In the genomic region with DNA sequence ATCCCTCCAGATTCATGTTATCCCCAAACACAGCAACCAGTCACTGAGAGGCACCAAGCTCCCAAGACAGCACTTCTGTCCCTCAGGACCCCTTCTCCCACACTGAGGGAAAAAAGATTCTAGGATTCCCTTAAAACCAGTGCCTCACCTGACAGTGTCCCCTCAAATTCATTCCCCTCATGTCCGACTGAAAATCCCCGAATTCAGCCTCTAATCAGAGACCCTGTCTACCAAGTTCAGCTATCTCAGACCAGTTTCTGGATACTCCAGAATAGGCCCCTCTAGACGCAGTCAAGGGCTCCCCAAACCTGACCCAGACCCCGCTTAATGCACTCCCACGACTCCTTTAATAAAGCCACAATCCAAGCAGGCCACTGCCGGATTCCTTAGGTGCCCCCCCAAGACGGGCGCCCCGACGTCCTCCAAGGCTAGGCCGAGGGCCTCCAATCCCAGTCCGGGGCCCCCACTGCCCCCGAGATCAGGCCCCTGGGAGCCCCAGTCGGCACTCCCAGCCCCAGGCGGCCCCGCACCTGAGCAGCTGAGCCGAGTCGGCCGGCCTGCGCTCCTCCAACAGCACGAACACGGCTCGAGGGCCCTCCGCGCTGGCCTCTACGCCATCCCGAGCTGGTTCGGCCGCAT, we compare ENCODE assay signal across 1 cellular context.
TF ChIP-seq lines count a peak whose summit lies in the region.

No MANE protein-coding gene starts in this region.

TF ChIP-seq in WTC11, 78 proteins besides CTCF, POLR2A, EP300 and RAD21 (continued from another document):
- TF ChIP-seq, protein P1, sequence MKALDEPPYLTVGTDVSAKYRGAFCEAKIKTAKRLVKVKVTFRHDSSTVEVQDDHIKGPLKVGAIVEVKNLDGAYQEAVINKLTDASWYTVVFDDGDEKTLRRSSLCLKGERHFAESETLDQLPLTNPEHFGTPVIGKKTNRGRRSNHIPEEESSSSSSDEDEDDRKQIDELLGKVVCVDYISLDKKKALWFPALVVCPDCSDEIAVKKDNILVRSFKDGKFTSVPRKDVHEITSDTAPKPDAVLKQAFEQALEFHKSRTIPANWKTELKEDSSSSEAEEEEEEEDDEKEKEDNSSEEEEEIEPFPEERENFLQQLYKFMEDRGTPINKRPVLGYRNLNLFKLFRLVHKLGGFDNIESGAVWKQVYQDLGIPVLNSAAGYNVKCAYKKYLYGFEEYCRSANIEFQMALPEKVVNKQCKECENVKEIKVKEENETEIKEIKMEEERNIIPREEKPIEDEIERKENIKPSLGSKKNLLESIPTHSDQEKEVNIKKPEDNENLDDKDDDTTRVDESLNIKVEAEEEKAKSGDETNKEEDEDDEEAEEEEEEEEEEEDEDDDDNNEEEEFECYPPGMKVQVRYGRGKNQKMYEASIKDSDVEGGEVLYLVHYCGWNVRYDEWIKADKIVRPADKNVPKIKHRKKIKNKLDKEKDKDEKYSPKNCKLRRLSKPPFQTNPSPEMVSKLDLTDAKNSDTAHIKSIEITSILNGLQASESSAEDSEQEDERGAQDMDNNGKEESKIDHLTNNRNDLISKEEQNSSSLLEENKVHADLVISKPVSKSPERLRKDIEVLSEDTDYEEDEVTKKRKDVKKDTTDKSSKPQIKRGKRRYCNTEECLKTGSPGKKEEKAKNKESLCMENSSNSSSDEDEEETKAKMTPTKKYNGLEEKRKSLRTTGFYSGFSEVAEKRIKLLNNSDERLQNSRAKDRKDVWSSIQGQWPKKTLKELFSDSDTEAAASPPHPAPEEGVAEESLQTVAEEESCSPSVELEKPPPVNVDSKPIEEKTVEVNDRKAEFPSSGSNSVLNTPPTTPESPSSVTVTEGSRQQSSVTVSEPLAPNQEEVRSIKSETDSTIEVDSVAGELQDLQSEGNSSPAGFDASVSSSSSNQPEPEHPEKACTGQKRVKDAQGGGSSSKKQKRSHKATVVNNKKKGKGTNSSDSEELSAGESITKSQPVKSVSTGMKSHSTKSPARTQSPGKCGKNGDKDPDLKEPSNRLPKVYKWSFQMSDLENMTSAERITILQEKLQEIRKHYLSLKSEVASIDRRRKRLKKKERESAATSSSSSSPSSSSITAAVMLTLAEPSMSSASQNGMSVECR (CRISPR knock-in tag; IDR thresholded peaks at IDR 0.05; ENCODE audit: borderline replicate concordance), result no peak
- TF ChIP-seq ZNF121 (CRISPR knock-in tag; IDR thresholded peaks at IDR 0.05), result no peak
- TF ChIP-seq EMX1 (CRISPR knock-in tag; IDR thresholded peaks at IDR 0.05), result no peak
- TF ChIP-seq ZNF317 (CRISPR knock-in tag; IDR thresholded peaks at IDR 0.05; ENCODE audit: borderline replicate concordance, low read depth), result no peak
- TF ChIP-seq, protein P2, sequence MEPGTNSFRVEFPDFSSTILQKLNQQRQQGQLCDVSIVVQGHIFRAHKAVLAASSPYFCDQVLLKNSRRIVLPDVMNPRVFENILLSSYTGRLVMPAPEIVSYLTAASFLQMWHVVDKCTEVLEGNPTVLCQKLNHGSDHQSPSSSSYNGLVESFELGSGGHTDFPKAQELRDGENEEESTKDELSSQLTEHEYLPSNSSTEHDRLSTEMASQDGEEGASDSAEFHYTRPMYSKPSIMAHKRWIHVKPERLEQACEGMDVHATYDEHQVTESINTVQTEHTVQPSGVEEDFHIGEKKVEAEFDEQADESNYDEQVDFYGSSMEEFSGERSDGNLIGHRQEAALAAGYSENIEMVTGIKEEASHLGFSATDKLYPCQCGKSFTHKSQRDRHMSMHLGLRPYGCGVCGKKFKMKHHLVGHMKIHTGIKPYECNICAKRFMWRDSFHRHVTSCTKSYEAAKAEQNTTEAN (CRISPR knock-in tag; IDR thresholded peaks at IDR 0.05), result no peak
- TF ChIP-seq CREM (CRISPR knock-in tag; IDR thresholded peaks at IDR 0.05), result no peak
- TF ChIP-seq GABPB1 (CRISPR knock-in tag; IDR thresholded peaks at IDR 0.05), result no peak
